Comparison of ENCODE assay signal across 9 cellular contexts in the genomic region with DNA sequence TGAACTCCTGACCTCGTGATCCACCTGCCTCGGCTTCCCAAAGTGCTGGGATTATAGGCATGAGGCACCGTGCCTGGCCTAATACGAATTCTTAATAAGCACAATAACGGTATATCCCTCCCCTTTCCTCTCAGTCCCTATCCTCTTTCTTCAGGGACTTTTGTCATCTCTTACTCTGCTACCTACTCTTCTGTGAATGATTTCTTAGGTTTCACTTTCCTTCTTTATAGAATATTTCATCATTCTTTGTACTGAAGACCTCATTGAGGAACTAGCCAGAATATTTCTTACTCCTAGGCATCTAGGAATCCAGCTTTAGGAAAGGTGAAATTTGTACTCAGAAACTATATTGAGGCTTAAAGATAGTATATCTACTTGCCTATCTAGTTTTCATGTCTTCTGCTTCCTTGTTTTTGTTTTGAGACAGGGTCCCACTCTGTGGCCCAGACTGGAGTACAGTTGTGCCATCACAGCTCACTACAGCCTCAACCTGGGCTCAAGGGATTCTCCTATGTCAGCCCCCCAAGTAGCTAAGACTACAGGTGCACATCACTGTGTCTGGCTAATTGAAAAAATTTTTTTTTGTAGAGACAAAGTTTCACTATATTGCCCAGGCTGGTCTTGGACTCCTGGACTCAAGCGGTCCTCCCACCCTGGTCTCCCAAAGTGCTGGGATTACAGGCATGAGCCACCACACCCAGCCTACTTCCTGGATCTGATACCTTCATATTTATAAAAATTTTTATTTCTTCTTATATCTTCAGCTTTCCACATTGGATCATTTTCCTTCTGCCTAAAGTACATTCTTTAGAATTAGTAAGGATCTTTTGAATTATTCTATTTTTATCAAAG.
DNase-seq lines count a peak whose midpoint lies in the region; ATAC-seq and TF ChIP-seq lines count a peak whose summit lies in the region.
"Had no signal": no experiment of that assay in that cellular context is flagged by ENCODE, and none has a peak within 500 bp of the region (broad histone marks: within the 10 kb centered on the region; RNA-seq: fewer than 3 reads in every experiment).

No MANE protein-coding gene starts in this region.

- H3K27me3 Mint-ChIP-seq in activated CD8-positive, alpha-beta T cell treated with anti-CD3 and anti-CD28 coated beads for 36 hours: no peaks in the 10 kb centered on the region

- H3K4me3 ChIP-seq in ACC112 (ENCODE audit: low read depth, low read length): no peak overlapping the region
- H3K4me3 ChIP-seq in osteoblast (ENCODE audit: insufficient read depth, low read length): no peak overlapping the region

- H3K27ac ChIP-seq in ACC112 (ENCODE audit: low read depth, low read length) (0 out of 2 replicates have a peak overlapping the region, but pooled peaks have one; percentile 15), caudate nucleus (ENCODE audit: low read depth, low read length) (no peak overlapping the region), osteoblast (ENCODE audit: low read depth, low read length) (no peak overlapping the region)

- DNase-seq in activated CD8-positive, alpha-beta T cell treated with anti-CD3 and anti-CD28 coated beads for 36 hours: no peak
- DNase-seq in KG1 (lab: John Stamatoyannopoulos, UW): no peak
- DNase-seq in caudate nucleus (lab: John Stamatoyannopoulos, UW): no peak
- DNase-seq in osteoblast (ENCODE audit: insufficient read length, low spot score, missing footprints): no peak
- DNase-seq: NCI-H524 had no signal

- peaks cover 2% of the 10 kb centered on the region for H4K20me1 ChIP-seq in osteoblast (ENCODE audit: insufficient read depth, low read length)

- intact Hi-C loops in activated CD8-positive, alpha-beta T cell treated with anti-CD3 and anti-CD28 coated beads for 36 hours (cut with micrococcal nuclease): no loop called here

- peaks cover 41% of the 10 kb centered on the region for H3K4me1 Mint-ChIP-seq in activated CD8-positive, alpha-beta T cell treated with anti-CD3 and anti-CD28 coated beads for 36 hours (ENCODE audit: low read depth)

- H3K36me3 ChIP-seq in ACC112 (ENCODE audit: insufficient read depth, low read length) (peaks cover 14% of the 10 kb centered on the region), osteoblast (ENCODE audit: insufficient read depth, low read length) (peaks cover 21% of the 10 kb centered on the region)

- CTCF ChIA-PET in activated CD8-positive, alpha-beta T cell treated with anti-CD3 and anti-CD28 coated beads for 36 hours (lab: Charles Lee): no interaction called here

- POLR2A ChIA-PET in activated CD8-positive, alpha-beta T cell treated with anti-CD3 and anti-CD28 coated beads for 36 hours (lab: Charles Lee): interaction anchor here (0.6 kb wide), 1 partner anchor 72 kb away, joined by 3 read pairs; no protein-coding TSS in a partner anchor

- H2AFZ ChIP-seq in ACC112 (ENCODE audit: low read length, unreplicated experiment): no peak overlapping the region
- H2AFZ ChIP-seq in osteoblast (ENCODE audit: low read length): no peak overlapping the region

- no peak overlapping the region for H3K4me3 Mint-ChIP-seq in activated CD8-positive, alpha-beta T cell treated with anti-CD3 and anti-CD28 coated beads for 36 hours

- H3K9me3 Mint-ChIP-seq in activated CD8-positive, alpha-beta T cell treated with anti-CD3 and anti-CD28 coated beads for 36 hours: no peaks in the 10 kb centered on the region

- no peaks in the 10 kb centered on the region for H3K9me3 ChIP-seq in osteoblast (ENCODE audit: low read depth, low read length)

- H3K79me2 ChIP-seq in ACC112 (ENCODE audit: control insufficient read depth, insufficient read depth, low read length, unreplicated experiment) (no peaks in the 10 kb centered on the region), osteoblast (ENCODE audit: insufficient read depth, low read length) (peaks cover 3% of the 10 kb centered on the region)

- H3K4me1 ChIP-seq in ACC112 (ENCODE audit: control insufficient read depth, insufficient read depth, low read length, unreplicated experiment) (no peaks in the 10 kb centered on the region), osteoblast (ENCODE audit: insufficient read depth, low read length) (no peaks in the 10 kb centered on the region)

- H3K4me2 ChIP-seq in osteoblast (ENCODE audit: insufficient read depth, low read length): no peak overlapping the region

- TF ChIP-seq CTCF in activated CD8-positive, alpha-beta T cell treated with anti-CD3 and anti-CD28 coated beads for 36 hours (IDR thresholded peaks at IDR 0.05): no peak
- no peak for TF ChIP-seq CTCF in osteoblast (IDR thresholded peaks at IDR 0.05; ENCODE audit: extremely low read depth, low read depth, low read length)

- H3K36me3 Mint-ChIP-seq in activated CD8-positive, alpha-beta T cell treated with anti-CD3 and anti-CD28 coated beads for 36 hours (ENCODE audit: low read depth): peaks cover 38% of the 10 kb centered on the region

- H3K27me3 ChIP-seq in ACC112 (ENCODE audit: insufficient read depth, low read length): no peaks in the 10 kb centered on the region
- no peaks in the 10 kb centered on the region for H3K27me3 ChIP-seq in osteoblast (ENCODE audit: insufficient read depth, low read length)

- H3K27ac Mint-ChIP-seq in activated CD8-positive, alpha-beta T cell treated with anti-CD3 and anti-CD28 coated beads for 36 hours: peak overlapping the region; percentile 84

- peak; percentile 92 for ATAC-seq in GM18870 (IDR thresholded peaks at IDR 0.05; ENCODE audit: unreplicated experiment)
- ATAC-seq in HG02981 (IDR thresholded peaks at IDR 0.05; ENCODE audit: unreplicated experiment): peak; percentile 81
- peak; percentile 80 for ATAC-seq in activated CD8-positive, alpha-beta T cell treated with anti-CD3 and anti-CD28 coated beads for 36 hours
- no peak for ATAC-seq in esophagus mucosa
